Comparison of ENCODE assay signal across 1 cellular context in the genomic region with DNA sequence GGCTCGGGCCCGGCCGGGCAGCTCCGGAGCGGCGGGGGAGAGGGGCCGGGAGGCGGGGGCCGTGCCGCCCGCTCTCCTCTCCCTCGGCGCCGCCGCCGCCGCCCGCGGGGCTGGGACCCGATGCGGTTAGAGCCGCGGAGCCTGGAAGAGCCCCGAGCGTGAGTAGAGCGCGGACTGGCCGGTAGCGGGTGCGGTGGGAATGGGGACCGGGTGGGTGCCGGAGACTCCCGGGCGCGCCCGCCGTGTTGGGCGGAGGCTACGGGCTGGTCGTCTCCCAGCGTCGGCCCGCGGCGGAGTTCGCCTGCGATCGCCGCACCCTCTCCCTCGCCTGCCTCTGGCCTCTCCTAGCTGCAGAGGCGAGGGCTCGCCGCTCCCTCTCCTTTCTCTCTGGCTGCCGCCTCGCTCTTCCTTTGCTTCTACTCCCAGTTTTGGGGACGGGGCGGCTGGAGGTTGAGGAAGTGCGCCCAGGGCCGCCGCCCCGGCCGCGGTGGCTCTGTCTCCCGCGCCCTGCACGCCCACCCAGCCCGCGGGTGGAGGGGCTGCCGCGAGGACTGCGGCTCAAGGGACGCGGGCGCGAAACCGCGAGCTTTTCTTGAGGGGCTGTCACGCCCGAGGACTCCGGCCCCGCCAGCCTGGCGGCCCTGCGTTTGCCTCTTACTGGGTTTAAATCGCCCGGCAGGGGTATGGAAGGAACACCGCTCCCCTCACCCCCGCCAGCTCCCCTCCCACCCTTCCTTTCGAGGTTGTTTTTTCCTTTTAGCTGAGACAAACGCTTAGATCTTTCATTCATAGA.
TF ChIP-seq lines count a peak whose summit lies in the region.

No MANE protein-coding gene starts in this region.

TF ChIP-seq in H1, 55 proteins besides CTCF, POLR2A, EP300 and RAD21 (continued from another document):
- no peak for TF ChIP-seq CHD2 (IDR thresholded peaks at IDR 0.05; ENCODE audit: low read length)
- TF ChIP-seq KDM4A (IDR thresholded peaks at IDR 0.05; ENCODE audit: low read depth, low read length, severe bottlenecking), result peak; percentile 84
- peak; percentile 67 for TF ChIP-seq PHF8 (conservative IDR thresholded peaks at IDR 0.05; ENCODE audit: low read depth, low read length)
- TF ChIP-seq SUZ12 (IDR thresholded peaks at IDR 0.05; ENCODE audit: low read length), result no peak
- TF ChIP-seq ASH2L (IDR thresholded peaks at IDR 0.05; ENCODE audit: low read length), result peak; percentile 90
- TF ChIP-seq HDAC2 (IDR thresholded peaks at IDR 0.05; ENCODE audit: borderline replicate concordance in 1 of 2, low read depth in 2 of 2, low read length in 2 of 2), result peak in 1 of 2 experiments; percentile 50; a peak in 1 of 4 replicates
- TF ChIP-seq BACH1 (IDR thresholded peaks at IDR 0.05; ENCODE audit: low read length), result no peak
- no peak for TF ChIP-seq CEBPB (IDR thresholded peaks at IDR 0.05; ENCODE audit: low read depth, low read length)
- TF ChIP-seq POLR2AphosphoS5 (IDR thresholded peaks at IDR 0.05; ENCODE audit: low read depth, low read length), result 0 out of 2 replicates have a peak, but pooled peaks have one; percentile 26
- TF ChIP-seq JUN (IDR thresholded peaks at IDR 0.05; ENCODE audit: low read depth, low read length), result no peak
